ENCODE assay signal across 9 cellular contexts in the genomic region with DNA sequence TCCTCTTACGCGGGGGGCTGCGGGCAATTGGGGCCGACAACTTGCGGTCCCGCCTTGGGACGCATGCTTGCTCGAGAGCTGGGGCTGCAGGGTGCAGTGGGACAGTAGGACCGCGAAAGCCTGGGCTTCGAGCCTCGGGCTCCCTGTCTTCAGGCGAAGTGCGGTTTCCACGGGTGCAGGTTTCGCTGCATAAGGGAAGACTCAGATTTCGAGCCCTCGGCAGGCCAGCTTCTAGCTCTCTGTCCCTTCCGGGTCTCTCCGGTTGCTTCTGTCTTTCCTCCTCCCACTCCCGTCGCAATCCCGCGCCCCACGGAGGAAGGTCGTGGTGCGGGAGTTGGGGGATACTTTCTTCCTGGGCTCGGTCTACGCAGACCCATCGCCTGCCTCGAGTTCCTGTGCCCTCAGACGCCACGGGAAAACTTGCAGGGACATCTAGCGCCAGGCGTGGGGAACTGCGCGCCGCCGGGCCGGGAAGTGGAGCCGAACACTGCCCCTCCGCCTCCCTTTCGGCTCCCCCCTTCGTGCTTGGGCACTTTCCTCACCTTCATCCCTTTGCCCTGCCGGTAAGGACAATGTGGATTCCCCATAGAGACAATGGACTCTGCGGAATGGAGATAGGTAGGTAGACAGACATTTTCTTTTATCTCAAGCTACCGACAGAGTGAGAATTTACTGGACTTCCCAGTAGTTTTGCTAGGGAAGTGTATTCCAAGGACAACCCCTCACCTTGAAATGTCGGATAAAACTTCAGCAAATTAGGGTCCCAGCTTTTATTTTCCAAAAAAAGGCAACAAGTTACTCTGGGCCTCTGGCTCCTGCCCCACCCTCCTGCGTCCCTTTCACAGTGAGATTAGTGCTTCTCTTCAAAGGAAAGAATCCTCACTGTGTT. TPM values are rescaled to one million over a fixed set of nuclear protein-coding genes. Genes with fewer than 3 reads are reported as not detected.
DNase-seq lines count a peak whose midpoint lies in the region; ATAC-seq, FAIRE-seq and TF ChIP-seq lines count a peak whose summit lies in the region.
"Had no signal": no experiment of that assay in that cellular context is flagged by ENCODE, and none has a peak within 500 bp of the region (broad histone marks: within the 10 kb centered on the region; RNA-seq: fewer than 3 reads in every experiment).

No MANE protein-coding gene starts in this region.

- H3K36me3 Mint-ChIP-seq in type B pancreatic cell: no peaks in the 10 kb centered on the region

- H3K4me3 Mint-ChIP-seq in type B pancreatic cell: peak overlapping the region; percentile 91

- no peak overlapping the region for H2BK15ac ChIP-seq in mesendoderm (replicated peaks; ENCODE audit: low read depth)

- no peak for ATAC-seq in HG03460 (IDR thresholded peaks at IDR 0.05; ENCODE audit: unreplicated experiment)

- peak overlapping the region; percentile 49 for H3K9ac ChIP-seq in mesendoderm (ENCODE audit: low read length)

- peak overlapping the region; percentile 96 for H3K4me2 ChIP-seq in mesendoderm (ENCODE audit: low read length)

- H3K18ac ChIP-seq in mesendoderm (ENCODE audit: low read length): no peak overlapping the region

- H2BK120ac ChIP-seq in mesendoderm (ENCODE audit: low read depth, low read length): no peak overlapping the region

- peak overlapping the region; percentile 80 for H3K56ac ChIP-seq in mesendoderm (ENCODE audit: low read length)

- no peaks in the 10 kb centered on the region for H3K9me3 ChIP-seq in ectodermal cell (ENCODE audit: control insufficient read depth, low read length)

- peak; percentile 80 for TF ChIP-seq CTCF in type B pancreatic cell (conservative IDR thresholded peaks at IDR 0.05)

- no peak overlapping the region for H3K4ac ChIP-seq in mesendoderm (ENCODE audit: low read depth, low read length)

- H4K5ac ChIP-seq in mesendoderm (ENCODE audit: low read length): no peak overlapping the region

- H3K23ac ChIP-seq in mesendoderm (ENCODE audit: low read length): peak overlapping the region; percentile 97

- H3K27me3 ChIP-seq in ectodermal cell (ENCODE audit: control insufficient read depth, insufficient read depth, low read length, poor library complexity, severe bottlenecking) (peaks cover 100% of the 10 kb centered on the region), mesendoderm (ENCODE audit: insufficient read depth, low read length, poor library complexity) (peaks cover 81% of the 10 kb centered on the region)

- peaks cover 94% of the 10 kb centered on the region for H3K27me3 Mint-ChIP-seq in type B pancreatic cell

- H2AK5ac ChIP-seq in mesendoderm (ENCODE audit: low read length): no peak overlapping the region

- no peak overlapping the region for H4K8ac ChIP-seq in mesendoderm (ENCODE audit: low read depth, low read length)

- peak overlapping the region; percentile 28 for H3K4me3 ChIP-seq in ectodermal cell (ENCODE audit: insufficient read depth, low read depth, low read length)
- peak overlapping the region; percentile 15 for H3K4me3 ChIP-seq in mesendoderm (ENCODE audit: low read length)

- no peaks in the 10 kb centered on the region for H3K9me3 Mint-ChIP-seq in type B pancreatic cell

- H3K4me1 Mint-ChIP-seq in type B pancreatic cell (ENCODE audit: unreplicated experiment): peaks cover 28% of the 10 kb centered on the region

- no peaks in the 10 kb centered on the region for H3K79me2 ChIP-seq in mesendoderm (ENCODE audit: control insufficient read depth, insufficient read depth, low read length)

- H3K27ac Mint-ChIP-seq in type B pancreatic cell: no peak overlapping the region

- H3K27ac ChIP-seq in ectodermal cell (ENCODE audit: insufficient read depth, low read depth, low read length, poor library complexity, severe bottlenecking) (no peak overlapping the region), mesendoderm (ENCODE audit: low read depth, low read length) (no peak overlapping the region)

- WGBS in ectodermal cell, 2 experiments: 1% methylated on average over 49 of the region's 49 CpGs
- WGBS in mesendoderm (ENCODE audit: extremely low coverage, insufficient coverage, low lambda C conversion rate): no CpG with 5 or more reads among the region's 49 CpGs

- no peak for FAIRE-seq in RCC 7860 (lab: Jason Lieb, UNC)
- FAIRE-seq: colon had no signal

- no peaks in the 10 kb centered on the region for H3K79me1 ChIP-seq in mesendoderm (ENCODE audit: low read length)

- peaks cover 5% of the 10 kb centered on the region for H3K4me1 ChIP-seq in ectodermal cell (ENCODE audit: control insufficient read depth, insufficient read depth, low read length)
- peaks cover 5% of the 10 kb centered on the region for H3K4me1 ChIP-seq in mesendoderm (ENCODE audit: control insufficient read depth, low read depth, low read length)

- no peak overlapping the region for H2BK5ac ChIP-seq in mesendoderm (ENCODE audit: low read length)

- H3K36me3 ChIP-seq in ectodermal cell (ENCODE audit: control insufficient read depth, insufficient read depth, low read length): no peaks in the 10 kb centered on the region
- no peaks in the 10 kb centered on the region for H3K36me3 ChIP-seq in mesendoderm (ENCODE audit: control insufficient read depth, insufficient read depth, low read length)

- DNase-seq in NCI-H2081 (lab: John Stamatoyannopoulos, UW) (peak; percentile 58 to 73), NCI-H2081 treated with DMSO at 0.1 percent for 48 hours (lab: John Stamatoyannopoulos, UW) (no peak), HK-2 (ENCODE audit: unreplicated experiment) (peak; percentile 66), RCC 7860 (ENCODE audit: low spot score) (peak; percentile 20), mesendoderm (peak; percentile 89), type B pancreatic cell (ENCODE audit: extremely low spot score, unreplicated experiment) (peak; percentile 80)

RNA-seq across cellular contexts. Expression of gene HOXD13, which starts 4.2 kb away (rescaled TPM):
- polyA plus RNA-seq in ectodermal cell (2013, experiment 1 of 4): not detected
- polyA plus RNA-seq in ectodermal cell (2013, experiment 2 of 4): not detected
- not detected for polyA plus RNA-seq in ectodermal cell (2013, experiment 3 of 4)
- polyA plus RNA-seq in ectodermal cell (2013, experiment 4 of 4): not detected
- 0.18 TPM for polyA plus RNA-seq in mesendoderm (2013, experiment 1 of 2)
- 0.10 TPM for polyA plus RNA-seq in mesendoderm (2013, experiment 2 of 2)
- 0.31 and 0.43 TPM in 2 replicates for total RNA-seq in type B pancreatic cell (ENCODE audit: low replicate concordance)

RNA-seq across cellular contexts. Expression of gene EVX2, which starts 4.5 kb away (rescaled TPM):
- polyA plus RNA-seq in ectodermal cell (2013, experiment 1 of 4): not detected
- polyA plus RNA-seq in ectodermal cell (2013, experiment 2 of 4): not detected
- polyA plus RNA-seq in ectodermal cell (2013, experiment 3 of 4): 0.11 TPM
- 0.08 TPM for polyA plus RNA-seq in ectodermal cell (2013, experiment 4 of 4)
- polyA plus RNA-seq in mesendoderm (2013, experiment 1 of 2): 0.01 TPM
- not detected for polyA plus RNA-seq in mesendoderm (2013, experiment 2 of 2)
- total RNA-seq in type B pancreatic cell (ENCODE audit: low replicate concordance): 0.10 TPM in 1 of 2 replicates, not detected in the other

RNA-seq across cellular contexts. Expression of gene HOXD12, which starts 11.3 kb away (rescaled TPM):
- not detected for polyA plus RNA-seq in ectodermal cell (2013, experiment 1 of 4)
- polyA plus RNA-seq in ectodermal cell (2013, experiment 2 of 4): not detected
- polyA plus RNA-seq in ectodermal cell (2013, experiment 3 of 4): not detected
- not detected for polyA plus RNA-seq in ectodermal cell (2013, experiment 4 of 4)
- polyA plus RNA-seq in mesendoderm (2013, experiment 1 of 2): not detected
- not detected for polyA plus RNA-seq in mesendoderm (2013, experiment 2 of 2)
- not detected in 2 replicates for total RNA-seq in type B pancreatic cell (ENCODE audit: low replicate concordance)

RNA-seq across cellular contexts. Expression of gene HOXD11, which starts 18.8 kb away (rescaled TPM):
- polyA plus RNA-seq in ectodermal cell (2013, experiment 1 of 4): not detected
- polyA plus RNA-seq in ectodermal cell (2013, experiment 2 of 4): not detected
- polyA plus RNA-seq in ectodermal cell (2013, experiment 3 of 4): not detected
- polyA plus RNA-seq in ectodermal cell (2013, experiment 4 of 4): not detected
- polyA plus RNA-seq in mesendoderm (2013, experiment 1 of 2): 0.08 TPM
- 0.08 TPM for polyA plus RNA-seq in mesendoderm (2013, experiment 2 of 2)
- 0.21 and 1.1 TPM in 2 replicates for total RNA-seq in type B pancreatic cell (ENCODE audit: low replicate concordance)

RNA-seq across cellular contexts. Expression of gene HOXD10, which starts 28.3 kb away (rescaled TPM):
- polyA plus RNA-seq in ectodermal cell (2013, experiment 1 of 4): not detected
- not detected for polyA plus RNA-seq in ectodermal cell (2013, experiment 2 of 4)
- polyA plus RNA-seq in ectodermal cell (2013, experiment 3 of 4): not detected
- polyA plus RNA-seq in ectodermal cell (2013, experiment 4 of 4): not detected
- not detected for polyA plus RNA-seq in mesendoderm (2013, experiment 1 of 2)
- not detected for polyA plus RNA-seq in mesendoderm (2013, experiment 2 of 2)
- 0.19 and 0.56 TPM in 2 replicates for total RNA-seq in type B pancreatic cell (ENCODE audit: low replicate concordance)
